ENCODE assay signal across 1 cellular context in the genomic region with DNA sequence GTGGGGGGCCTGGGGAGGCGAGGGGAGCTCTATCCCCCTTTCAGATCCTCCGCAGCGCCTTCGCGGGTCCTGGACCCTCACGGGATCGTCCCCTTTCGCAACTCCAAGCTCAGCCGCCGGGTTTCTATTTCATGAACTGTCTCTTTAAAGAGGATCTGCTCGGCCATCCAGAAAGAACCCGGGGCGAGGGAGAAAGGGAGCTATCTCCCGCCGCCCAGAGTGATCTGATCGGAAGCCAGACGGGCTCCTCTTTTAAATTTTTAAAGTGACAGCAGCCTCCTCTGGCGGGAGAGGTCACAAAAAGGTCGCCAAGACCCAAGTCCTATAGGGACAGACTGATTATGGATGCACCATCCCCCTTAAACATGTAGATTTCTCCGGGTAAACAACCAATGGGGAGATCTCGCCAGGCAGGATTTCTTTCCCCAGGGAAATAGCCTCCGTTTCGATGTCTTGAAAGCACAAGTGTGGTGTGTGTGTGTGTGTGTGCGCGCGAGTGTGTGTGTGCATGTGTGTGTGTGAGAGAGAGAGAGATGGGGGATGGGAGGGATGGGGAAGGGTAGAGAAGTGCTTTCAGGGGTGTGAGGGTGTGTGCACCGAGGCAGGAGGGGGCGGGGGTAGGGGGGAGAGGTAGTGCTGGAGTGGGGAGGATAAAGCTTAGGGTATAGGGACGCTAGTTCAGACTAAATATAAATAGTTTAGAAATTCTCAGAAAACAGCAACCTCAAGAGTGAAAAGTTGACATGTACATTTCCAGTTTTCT.
A peak's percentile ranks its signal among the peaks of the same experiment; 100 is the strongest.
TF ChIP-seq lines count a peak whose summit lies in the region.

No MANE protein-coding gene starts in this region.

TF ChIP-seq in K562, 482 proteins besides CTCF, POLR2A, EP300 and RAD21 (continued from another document and continues in another):
- TF ChIP-seq CHAMP1 (IDR thresholded peaks at IDR 0.05) (no peak), BRF1 (IDR thresholded peaks at IDR 0.05; ENCODE audit: borderline replicate concordance, extremely low read depth, insufficient read length) (no peak), ZNF23 (CRISPR knock-in tag; IDR thresholded peaks at IDR 0.05) (no peak), ZNF41 (CRISPR knock-in tag; conservative IDR thresholded peaks at IDR 0.05) (no peak), RBM25 (IDR thresholded peaks at IDR 0.05; ENCODE audit: low read depth, low read length, severe bottlenecking) (no peak), MYNN (IDR thresholded peaks at IDR 0.05) (no peak), MYNN (CRISPR knock-in tag; IDR thresholded peaks at IDR 0.05) (no peak), ETS2 (tag; IDR thresholded peaks at IDR 0.05; ENCODE audit: borderline replicate concordance, poor library complexity, severe bottlenecking) (no peak), GABPB2 (CRISPR knock-in tag; conservative IDR thresholded peaks at IDR 0.05) (no peak), AFF4 (CRISPR knock-in tag; IDR thresholded peaks at IDR 0.05) (no peak), ZNF431 (CRISPR knock-in tag; IDR thresholded peaks at IDR 0.05) (no peak), HOMEZ (CRISPR knock-in tag; IDR thresholded peaks at IDR 0.05) (no peak), FOXM1 (IDR thresholded peaks at IDR 0.05; ENCODE audit: low read depth) (peak; percentile 81), FOXM1 (CRISPR knock-in tag; IDR thresholded peaks at IDR 0.05; ENCODE audit: low read depth) (no peak), TBP (optimal IDR thresholded peaks at IDR 0.05; ENCODE audit: low read depth, low read length) (peak; percentile 57), HNRNPK (IDR thresholded peaks at IDR 0.05; ENCODE audit: low read depth, low read length, poor library complexity, severe bottlenecking) (peak; percentile 34), CHD7 (IDR thresholded peaks at IDR 0.05; ENCODE audit: low read depth, low read length) (no peak), ZNF57 (CRISPR knock-in tag; IDR thresholded peaks at IDR 0.05) (no peak), TEAD2 (tag; IDR thresholded peaks at IDR 0.05) (no peak), ZNF354B (CRISPR knock-in tag; IDR thresholded peaks at IDR 0.05) (no peak), RBFOX2 (IDR thresholded peaks at IDR 0.05; ENCODE audit: low read depth, low read length) (peak; percentile 44; the same call in 1 of the 2 replicates), KDM5B (IDR thresholded peaks at IDR 0.05; ENCODE audit: insufficient replicate concordance, low read depth, low read length) (no peak), POLR2G (IDR thresholded peaks at IDR 0.05; ENCODE audit: low read depth, low read length) (peak; percentile 55), SAFB2 (IDR thresholded peaks at IDR 0.05; ENCODE audit: borderline replicate concordance, low read depth, low read length, severe bottlenecking) (no peak), RB1 (IDR thresholded peaks at IDR 0.05; ENCODE audit: low read depth) (no peak)
- TF ChIP-seq, protein P1, sequence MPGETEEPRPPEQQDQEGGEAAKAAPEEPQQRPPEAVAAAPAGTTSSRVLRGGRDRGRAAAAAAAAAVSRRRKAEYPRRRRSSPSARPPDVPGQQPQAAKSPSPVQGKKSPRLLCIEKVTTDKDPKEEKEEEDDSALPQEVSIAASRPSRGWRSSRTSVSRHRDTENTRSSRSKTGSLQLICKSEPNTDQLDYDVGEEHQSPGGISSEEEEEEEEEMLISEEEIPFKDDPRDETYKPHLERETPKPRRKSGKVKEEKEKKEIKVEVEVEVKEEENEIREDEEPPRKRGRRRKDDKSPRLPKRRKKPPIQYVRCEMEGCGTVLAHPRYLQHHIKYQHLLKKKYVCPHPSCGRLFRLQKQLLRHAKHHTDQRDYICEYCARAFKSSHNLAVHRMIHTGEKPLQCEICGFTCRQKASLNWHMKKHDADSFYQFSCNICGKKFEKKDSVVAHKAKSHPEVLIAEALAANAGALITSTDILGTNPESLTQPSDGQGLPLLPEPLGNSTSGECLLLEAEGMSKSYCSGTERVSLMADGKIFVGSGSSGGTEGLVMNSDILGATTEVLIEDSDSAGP (CRISPR knock-in tag; IDR thresholded peaks at IDR 0.05) = peak; percentile 92
- TF ChIP-seq, protein P2, sequence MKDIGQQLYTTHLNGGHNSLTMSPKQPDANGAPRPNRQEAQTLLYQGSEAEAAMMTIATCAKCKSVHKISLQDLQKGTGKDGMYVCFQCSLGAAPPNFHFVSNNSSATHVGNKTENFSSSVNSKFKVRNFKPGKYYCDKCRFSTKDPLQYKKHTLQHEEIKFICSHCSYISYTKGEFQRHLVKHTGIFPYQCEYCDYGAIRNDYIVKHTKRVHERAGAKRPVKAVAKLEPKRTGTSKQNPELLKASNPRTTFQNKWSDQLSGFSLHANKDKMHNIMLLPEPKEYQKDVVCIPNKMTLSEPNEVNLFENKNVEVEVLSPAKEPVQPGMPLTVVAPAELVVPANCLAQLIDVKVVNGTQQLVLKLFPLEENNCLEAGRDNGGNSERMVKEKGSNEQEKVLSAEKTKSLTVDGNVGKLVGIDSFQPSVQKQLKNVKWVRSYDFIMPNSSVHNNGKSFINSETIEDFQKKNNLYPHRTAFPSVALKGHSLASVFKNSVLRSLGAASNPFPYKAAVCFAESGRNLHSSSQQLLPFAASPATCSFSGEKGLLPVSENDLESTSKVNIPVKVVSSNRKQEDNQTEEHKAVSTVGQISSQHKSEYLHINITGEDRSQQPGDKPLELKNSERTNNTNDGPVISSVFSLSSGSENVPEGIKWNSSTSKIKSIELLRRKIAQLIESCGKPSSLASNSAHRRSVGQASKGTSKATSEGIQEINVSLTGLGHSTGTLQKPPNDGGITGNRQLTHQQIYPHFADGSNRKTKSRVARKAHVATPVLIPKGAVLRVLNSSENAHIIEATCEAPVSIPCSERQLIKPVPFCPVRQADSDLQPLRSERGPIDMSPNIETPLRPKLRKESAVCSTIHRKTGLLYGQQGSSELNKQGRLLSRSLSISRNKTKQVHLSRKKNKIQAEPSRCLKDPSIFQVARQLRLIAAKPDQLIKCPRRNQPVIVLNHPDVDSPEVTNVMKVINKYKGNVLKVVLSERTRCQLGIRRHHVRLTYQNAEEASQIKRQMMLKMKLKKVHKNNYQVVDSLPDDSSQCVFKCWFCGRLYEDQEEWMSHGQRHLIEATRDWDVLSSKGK (CRISPR knock-in tag; IDR thresholded peaks at IDR 0.05) = no peak
